In the genomic region with DNA sequence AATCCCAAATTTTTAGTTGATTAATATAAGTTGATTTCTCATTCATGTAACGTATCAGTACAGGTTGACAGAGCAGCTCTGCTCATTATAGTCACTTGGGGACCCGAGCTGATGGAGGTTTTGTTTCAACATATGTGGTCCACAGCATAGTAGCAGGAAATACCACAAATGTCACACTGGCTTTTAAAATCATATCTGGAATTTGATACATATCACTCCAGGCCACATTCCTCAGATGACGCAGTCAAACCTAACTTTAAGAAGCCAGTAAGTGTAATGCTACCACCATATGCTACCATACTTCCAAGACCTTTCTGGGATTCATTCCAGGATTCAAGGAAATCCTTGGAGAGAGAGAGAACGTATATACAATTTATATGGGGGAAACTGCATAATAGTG, we compare ENCODE assay signal across 14 cellular contexts.
DNase-seq lines count a peak whose midpoint lies in the region; ATAC-seq and TF ChIP-seq lines count a peak whose summit lies in the region.
"Had no signal": no experiment of that assay in that cellular context is flagged by ENCODE, and none has a peak within 500 bp of the region (broad histone marks: within the 10 kb centered on the region; RNA-seq: fewer than 3 reads in every experiment).

No MANE protein-coding gene starts in this region.

- H3K4me3 ChIP-seq in brain microvascular endothelial cell (ENCODE audit: low read depth, low read length): no peak overlapping the region
- H3K4me3 ChIP-seq: sigmoid colon had no signal

- H3K4me3 Mint-ChIP-seq in natural killer cell treated with Interleukin-12 subunit alpha and Interleukin-12 subunit beta and Interleukin-15 and Interleukin-18, amount 100 ng/mL, for 72 hours: peak overlapping the region; percentile 19
- no peak overlapping the region for H3K4me3 Mint-ChIP-seq in Calu3 (ENCODE audit: low read depth, unreplicated experiment)
- H3K4me3 Mint-ChIP-seq: activated naive CD8-positive, alpha-beta T cell treated with anti-CD3 and anti-CD28 coated beads, Interleukin-2, amount 10 ng/mL, durations not matched to agents 7 days and 5 days; CD4-positive, CD25-positive, alpha-beta regulatory T cell had no signal

- ATAC-seq in natural killer cell treated with Interleukin-12 subunit alpha and Interleukin-12 subunit beta and Interleukin-15 and Interleukin-18, amount 100 ng/mL, for 72 hours: peak; percentile 80 to 90
- no peak for ATAC-seq in HG02938 (IDR thresholded peaks at IDR 0.05; ENCODE audit: unreplicated experiment)
- ATAC-seq in GM18873 (IDR thresholded peaks at IDR 0.05; ENCODE audit: low FRiP score, unreplicated experiment): no peak
- ATAC-seq: left cardiac atrium, PC-3 had no signal

- H3K27ac Mint-ChIP-seq in natural killer cell treated with Interleukin-12 subunit alpha and Interleukin-12 subunit beta and Interleukin-15 and Interleukin-18, amount 100 ng/mL, for 72 hours: peak overlapping the region; percentile 6 to 56
- no peak overlapping the region for H3K27ac Mint-ChIP-seq in Calu3 (ENCODE audit: unreplicated experiment)
- H3K27ac Mint-ChIP-seq: activated naive CD8-positive, alpha-beta T cell treated with anti-CD3 and anti-CD28 coated beads, Interleukin-2, amount 10 ng/mL, durations not matched to agents 7 days and 5 days had no signal

- BruUV-seq in Calu3 (replicated peaks; lab: Mats Ljungman, UMichigan): no TSS peak

- peaks cover 13% of the 10 kb centered on the region for H3K36me3 Mint-ChIP-seq in natural killer cell treated with Interleukin-12 subunit alpha and Interleukin-12 subunit beta and Interleukin-15 and Interleukin-18, amount 100 ng/mL, for 72 hours
- no peaks in the 10 kb centered on the region for H3K36me3 Mint-ChIP-seq in Calu3 (ENCODE audit: insufficient read depth, unreplicated experiment)

- DNase-seq in EH (ENCODE audit: low read depth) (peak; percentile 91), MV-4-11 (lab: John Stamatoyannopoulos, UW) (peak; percentile 30), brain microvascular endothelial cell (peak; percentile 83), DMS79 (lab: John Stamatoyannopoulos, UW) (no peak), Calu3 (no peak)
- peak; percentile 56 for DNase-seq in natural killer cell treated with Interleukin-12 subunit alpha and Interleukin-12 subunit beta and Interleukin-15 and Interleukin-18, amount 100 ng/mL, for 72 hours (ENCODE audit: low spot score)
- DNase-seq: activated CD4-positive, alpha-beta T cell treated with anti-CD3 and anti-CD28 coated beads, Interleukin-2, amount 50 U/mL, for 48 hours; activated naive CD8-positive, alpha-beta T cell treated with anti-CD3 and anti-CD28 coated beads, Interleukin-2, amount 10 ng/mL, durations not matched to agents 7 days and 5 days; CD4-positive, CD25-positive, alpha-beta regulatory T cell; left cardiac atrium; PC-3; sigmoid colon had no signal

- peaks cover 3% of the 10 kb centered on the region for H3K9me3 Mint-ChIP-seq in natural killer cell treated with Interleukin-12 subunit alpha and Interleukin-12 subunit beta and Interleukin-15 and Interleukin-18, amount 100 ng/mL, for 72 hours
- H3K9me3 Mint-ChIP-seq in Calu3 (ENCODE audit: low read depth, unreplicated experiment): no peaks in the 10 kb centered on the region
- H3K9me3 Mint-ChIP-seq: activated naive CD8-positive, alpha-beta T cell treated with anti-CD3 and anti-CD28 coated beads, Interleukin-2, amount 10 ng/mL, durations not matched to agents 7 days and 5 days had no signal

- in situ Hi-C loops in brain microvascular endothelial cell (cut with HindIII; ENCODE audit: low pct_ligation_motif_present, low sequenced_read_pairs): no loop called here

- TF ChIP-seq CTCF in brain microvascular endothelial cell (IDR thresholded peaks at IDR 0.05; ENCODE audit: low read depth, low read length, missing control alignments): no peak
- no peak for TF ChIP-seq CTCF in Calu3 (IDR thresholded peaks at IDR 0.05; ENCODE audit: unreplicated experiment)

- H3K27me3 ChIP-seq in brain microvascular endothelial cell (replicated peaks): no peaks in the 10 kb centered on the region
- H3K27me3 ChIP-seq: sigmoid colon had no signal

- H3K36me3 ChIP-seq in brain microvascular endothelial cell (replicated peaks): no peaks in the 10 kb centered on the region

- intact Hi-C loops in Calu3 (cut with micrococcal nuclease; ENCODE audit: unreplicated experiment): no loop called here

- peaks cover 39 to 58% of the 10 kb centered on the region in 2 donors for H3K4me1 Mint-ChIP-seq in natural killer cell treated with Interleukin-12 subunit alpha and Interleukin-12 subunit beta and Interleukin-15 and Interleukin-18, amount 100 ng/mL, for 72 hours (ENCODE audit: low read depth in 2 of 2)
- H3K4me1 Mint-ChIP-seq in Calu3 (ENCODE audit: low read depth, unreplicated experiment): no peaks in the 10 kb centered on the region

- CTCF ChIA-PET in Calu3 (lab: Charles Lee): no interaction called here

- no peaks in the 10 kb centered on the region for H3K27me3 Mint-ChIP-seq in natural killer cell treated with Interleukin-12 subunit alpha and Interleukin-12 subunit beta and Interleukin-15 and Interleukin-18, amount 100 ng/mL, for 72 hours
- H3K27me3 Mint-ChIP-seq in Calu3 (ENCODE audit: unreplicated experiment): no peaks in the 10 kb centered on the region
- H3K27me3 Mint-ChIP-seq: activated naive CD8-positive, alpha-beta T cell treated with anti-CD3 and anti-CD28 coated beads, Interleukin-2, amount 10 ng/mL, durations not matched to agents 7 days and 5 days; CD4-positive, CD25-positive, alpha-beta regulatory T cell had no signal

- H3K27ac ChIP-seq in brain microvascular endothelial cell: no peak overlapping the region
- H3K27ac ChIP-seq: sigmoid colon had no signal

Comparison
In these comparisons a context has a peak if more than half of its experiments do, and no peak if none do; other contexts are left out.
1. DNase-seq: peak in EH (single experiment), MV-4-11 (single experiment), brain microvascular endothelial cell (single experiment) and natural killer cell treated with Interleukin-12 subunit alpha and Interleukin-12 subunit beta and Interleukin-15 and Interleukin-18, amount 100 ng/mL, for 72 hours (single experiment); none in DMS79 (single experiment) and Calu3 (single experiment).
2. ATAC-seq: peak in natural killer cell treated with Interleukin-12 subunit alpha and Interleukin-12 subunit beta and Interleukin-15 and Interleukin-18, amount 100 ng/mL, for 72 hours (2 of 2); none in HG02938 (single experiment) and GM18873 (single experiment).